ENCODE assay signal across 2 cellular contexts in the genomic region with DNA sequence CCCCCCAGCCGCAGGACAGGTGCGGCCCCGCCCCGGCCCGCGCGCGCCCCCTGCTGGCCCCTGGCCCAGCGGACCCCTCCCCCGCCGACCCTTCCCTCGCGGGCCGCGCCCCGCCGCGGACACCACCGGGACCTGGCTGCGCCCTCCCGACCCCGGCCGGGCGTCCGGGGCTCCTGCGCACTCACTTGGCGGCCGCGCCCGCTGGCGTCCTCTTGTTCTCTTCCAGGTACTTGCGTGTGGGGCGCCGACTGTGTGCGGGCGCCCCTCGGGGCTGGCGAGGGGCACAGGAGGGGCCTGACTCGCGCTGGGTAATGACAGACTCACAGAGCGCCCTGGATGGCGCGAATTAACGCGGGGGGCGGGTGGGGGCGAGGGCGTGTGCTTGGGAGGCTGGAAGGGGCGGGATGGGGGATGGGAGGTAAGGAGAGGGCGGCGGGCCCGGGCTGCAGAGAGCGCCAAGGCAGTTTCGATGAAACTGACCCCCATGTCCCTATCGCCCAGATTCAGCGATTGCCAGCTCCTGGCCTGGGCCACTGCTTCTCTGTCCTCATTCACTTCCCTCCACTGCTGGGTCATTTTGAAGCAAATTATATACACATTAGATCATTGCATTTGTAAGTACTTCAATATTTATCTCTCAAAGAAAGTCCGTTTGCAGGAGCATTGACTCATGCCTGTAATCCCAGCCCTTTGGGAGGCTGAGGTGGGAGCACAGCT.
A peak's percentile ranks its signal among the peaks of the same experiment; 100 is the strongest.
TF ChIP-seq lines count a peak whose summit lies in the region.

No MANE protein-coding gene starts in this region.

TF ChIP-seq in SK-N-SH, 30 proteins besides CTCF, POLR2A, EP300 and RAD21:
- peak; percentile 25 for TF ChIP-seq CHD2 (IDR thresholded peaks at IDR 0.05; ENCODE audit: low read length, partially characterized antibody)
- TF ChIP-seq, protein P1, sequence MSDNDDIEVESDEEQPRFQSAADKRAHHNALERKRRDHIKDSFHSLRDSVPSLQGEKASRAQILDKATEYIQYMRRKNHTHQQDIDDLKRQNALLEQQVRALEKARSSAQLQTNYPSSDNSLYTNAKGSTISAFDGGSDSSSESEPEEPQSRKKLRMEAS (IDR thresholded peaks at IDR 0.05; ENCODE audit: low read depth), result peak; percentile 2; the same call in 1 of the 2 replicates
- no peak for TF ChIP-seq JUND (IDR thresholded peaks at IDR 0.05)
- TF ChIP-seq RFX5 (IDR thresholded peaks at IDR 0.05; ENCODE audit: low read length), result no peak
- TF ChIP-seq RCOR1 (IDR thresholded peaks at IDR 0.05; ENCODE audit: low read length), result no peak
- no peak for TF ChIP-seq NFIC (IDR thresholded peaks at IDR 0.05; ENCODE audit: borderline replicate concordance)
- TF ChIP-seq SIN3A (IDR thresholded peaks at IDR 0.05; ENCODE audit: borderline replicate concordance, low read depth, low read length), result no peak; the same call in 1 of the 2 replicates
- no peak for TF ChIP-seq POLR2AphosphoS5 (IDR thresholded peaks at IDR 0.05; ENCODE audit: low read depth, low read length)
- TF ChIP-seq SMC3 (IDR thresholded peaks at IDR 0.05; ENCODE audit: low read depth, low read length), result no peak
- TF ChIP-seq TCF12 (IDR thresholded peaks at IDR 0.05), result no peak
- TF ChIP-seq FOSL2 (IDR thresholded peaks at IDR 0.05; ENCODE audit: borderline replicate concordance, low read depth), result no peak
- TF ChIP-seq, protein P2, sequence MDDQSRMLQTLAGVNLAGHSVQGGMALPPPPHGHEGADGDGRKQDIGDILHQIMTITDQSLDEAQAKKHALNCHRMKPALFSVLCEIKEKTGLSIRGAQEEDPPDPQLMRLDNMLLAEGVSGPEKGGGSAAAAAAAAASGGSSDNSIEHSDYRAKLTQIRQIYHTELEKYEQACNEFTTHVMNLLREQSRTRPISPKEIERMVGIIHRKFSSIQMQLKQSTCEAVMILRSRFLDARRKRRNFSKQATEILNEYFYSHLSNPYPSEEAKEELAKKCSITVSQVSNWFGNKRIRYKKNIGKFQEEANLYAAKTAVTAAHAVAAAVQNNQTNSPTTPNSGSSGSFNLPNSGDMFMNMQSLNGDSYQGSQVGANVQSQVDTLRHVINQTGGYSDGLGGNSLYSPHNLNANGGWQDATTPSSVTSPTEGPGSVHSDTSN (IDR thresholded peaks at IDR 0.05), result no peak
- no peak for TF ChIP-seq ELF1 (IDR thresholded peaks at IDR 0.05)

TF ChIP-seq in K562, 482 proteins besides CTCF, POLR2A, EP300 and RAD21 (continues in another document):
- TF ChIP-seq HLTF (IDR thresholded peaks at IDR 0.05) (no peak), ZKSCAN3 (CRISPR knock-in tag; IDR thresholded peaks at IDR 0.05) (no peak), NEUROD1 (IDR thresholded peaks at IDR 0.05; ENCODE audit: borderline replicate concordance, low read depth, low read length, partially characterized antibody) (no peak), RB1 (IDR thresholded peaks at IDR 0.05; ENCODE audit: low read depth) (peak; percentile 85), ZBTB7A (IDR thresholded peaks at IDR 0.05; ENCODE audit: borderline replicate concordance, control insufficient read depth, low read depth, low read length) (peak; percentile 98), TCF15 (CRISPR knock-in tag; IDR thresholded peaks at IDR 0.05) (no peak), TBP (optimal IDR thresholded peaks at IDR 0.05; ENCODE audit: low read depth, low read length) (no peak), TAF1 (IDR thresholded peaks at IDR 0.05; ENCODE audit: control insufficient read depth, extremely low read depth, insufficient read depth, low read length, severe bottlenecking) (no peak), GATA2 (CRISPR knock-in tag; IDR thresholded peaks at IDR 0.05) (no peak), CBFB (CRISPR knock-in tag; IDR thresholded peaks at IDR 0.05) (no peak), MXI1 (IDR thresholded peaks at IDR 0.05; ENCODE audit: low read depth, low read length) (no peak), GATAD2A (IDR thresholded peaks at IDR 0.05) (no peak), ATF2 (CRISPR knock-in tag; IDR thresholded peaks at IDR 0.05) (no peak), ATF7 (IDR thresholded peaks at IDR 0.05) (peak; percentile 12; the same call in 1 of the 2 replicates), ZNF780A (CRISPR knock-in tag; IDR thresholded peaks at IDR 0.05) (no peak), ZNF143 (CRISPR knock-in tag; IDR thresholded peaks at IDR 0.05) (no peak), NR3C1 (CRISPR knock-in tag; IDR thresholded peaks at IDR 0.05) (no peak), ARID1B (IDR thresholded peaks at IDR 0.05) (no peak), MIER1 (IDR thresholded peaks at IDR 0.05; ENCODE audit: low read depth) (no peak), PHB (CRISPR knock-in tag; IDR thresholded peaks at IDR 0.05) (no peak), CREB1 (IDR thresholded peaks at IDR 0.05) (peak; percentile 77; the same call in 1 of the 2 replicates), CREB1 (CRISPR knock-in tag; IDR thresholded peaks at IDR 0.05) (peak; percentile 40; the same call in 1 of the 2 replicates), KAT7 (CRISPR knock-in tag; IDR thresholded peaks at IDR 0.05; ENCODE audit: borderline replicate concordance) (no peak), SIN3A (IDR thresholded peaks at IDR 0.05; ENCODE audit: borderline replicate concordance in 2 of 2, control insufficient read depth in 1 of 2, low read depth in 2 of 2, low read length in 2 of 2) (peak in 1 of 2 experiments; percentile 38; a peak in 1 of 4 replicates), NFE2L1 (tag; IDR thresholded peaks at IDR 0.05; ENCODE audit: borderline replicate concordance, low read depth) (no peak), RBBP5 (IDR thresholded peaks at IDR 0.05; ENCODE audit: borderline replicate concordance, insufficient read depth, low read length, poor library complexity, severe bottlenecking) (no peak), TEAD1 (CRISPR knock-in tag; IDR thresholded peaks at IDR 0.05) (no peak), TGIF2 (CRISPR knock-in tag; IDR thresholded peaks at IDR 0.05) (no peak), SRF (CRISPR knock-in tag; IDR thresholded peaks at IDR 0.05) (no peak), MCM2 (IDR thresholded peaks at IDR 0.05; ENCODE audit: low read depth) (no peak), ZNF586 (CRISPR knock-in tag; conservative IDR thresholded peaks at IDR 0.05) (no peak), MAZ (CRISPR knock-in tag; conservative IDR thresholded peaks at IDR 0.05 in 1 of 2, IDR thresholded peaks at IDR 0.05 in 1 of 2) (peak in 1 of 2 experiments; percentile 66; a peak in 1 of 4 replicates), PHF20 (IDR thresholded peaks at IDR 0.05; ENCODE audit: partially characterized antibody) (peak; percentile 27), NFXL1 (CRISPR knock-in tag; IDR thresholded peaks at IDR 0.05) (no peak), ADNP (tag; IDR thresholded peaks at IDR 0.05) (no peak)
- TF ChIP-seq, protein P3, sequence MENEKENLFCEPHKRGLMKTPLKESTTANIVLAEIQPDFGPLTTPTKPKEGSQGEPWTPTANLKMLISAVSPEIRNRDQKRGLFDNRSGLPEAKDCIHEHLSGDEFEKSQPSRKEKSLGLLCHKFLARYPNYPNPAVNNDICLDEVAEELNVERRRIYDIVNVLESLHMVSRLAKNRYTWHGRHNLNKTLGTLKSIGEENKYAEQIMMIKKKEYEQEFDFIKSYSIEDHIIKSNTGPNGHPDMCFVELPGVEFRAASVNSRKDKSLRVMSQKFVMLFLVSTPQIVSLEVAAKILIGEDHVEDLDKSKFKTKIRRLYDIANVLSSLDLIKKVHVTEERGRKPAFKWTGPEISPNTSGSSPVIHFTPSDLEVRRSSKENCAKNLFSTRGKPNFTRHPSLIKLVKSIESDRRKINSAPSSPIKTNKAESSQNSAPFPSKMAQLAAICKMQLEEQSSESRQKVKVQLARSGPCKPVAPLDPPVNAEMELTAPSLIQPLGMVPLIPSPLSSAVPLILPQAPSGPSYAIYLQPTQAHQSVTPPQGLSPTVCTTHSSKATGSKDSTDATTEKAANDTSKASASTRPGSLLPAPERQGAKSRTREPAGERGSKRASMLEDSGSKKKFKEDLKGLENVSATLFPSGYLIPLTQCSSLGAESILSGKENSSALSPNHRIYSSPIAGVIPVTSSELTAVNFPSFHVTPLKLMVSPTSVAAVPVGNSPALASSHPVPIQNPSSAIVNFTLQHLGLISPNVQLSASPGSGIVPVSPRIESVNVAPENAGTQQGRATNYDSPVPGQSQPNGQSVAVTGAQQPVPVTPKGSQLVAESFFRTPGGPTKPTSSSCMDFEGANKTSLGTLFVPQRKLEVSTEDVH (IDR thresholded peaks at IDR 0.05; ENCODE audit: low read depth, partially characterized antibody), result no peak
- TF ChIP-seq, protein P4, sequence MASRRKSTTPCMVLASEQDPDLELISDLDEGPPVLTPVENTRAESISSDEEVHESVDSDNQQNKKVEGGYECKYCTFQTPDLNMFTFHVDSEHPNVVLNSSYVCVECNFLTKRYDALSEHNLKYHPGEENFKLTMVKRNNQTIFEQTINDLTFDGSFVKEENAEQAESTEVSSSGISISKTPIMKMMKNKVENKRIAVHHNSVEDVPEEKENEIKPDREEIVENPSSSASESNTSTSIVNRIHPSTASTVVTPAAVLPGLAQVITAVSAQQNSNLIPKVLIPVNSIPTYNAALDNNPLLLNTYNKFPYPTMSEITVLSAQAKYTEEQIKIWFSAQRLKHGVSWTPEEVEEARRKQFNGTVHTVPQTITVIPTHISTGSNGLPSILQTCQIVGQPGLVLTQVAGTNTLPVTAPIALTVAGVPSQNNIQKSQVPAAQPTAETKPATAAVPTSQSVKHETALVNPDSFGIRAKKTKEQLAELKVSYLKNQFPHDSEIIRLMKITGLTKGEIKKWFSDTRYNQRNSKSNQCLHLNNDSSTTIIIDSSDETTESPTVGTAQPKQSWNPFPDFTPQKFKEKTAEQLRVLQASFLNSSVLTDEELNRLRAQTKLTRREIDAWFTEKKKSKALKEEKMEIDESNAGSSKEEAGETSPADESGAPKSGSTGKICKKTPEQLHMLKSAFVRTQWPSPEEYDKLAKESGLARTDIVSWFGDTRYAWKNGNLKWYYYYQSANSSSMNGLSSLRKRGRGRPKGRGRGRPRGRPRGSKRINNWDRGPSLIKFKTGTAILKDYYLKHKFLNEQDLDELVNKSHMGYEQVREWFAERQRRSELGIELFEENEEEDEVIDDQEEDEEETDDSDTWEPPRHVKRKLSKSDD (conservative IDR thresholded peaks at IDR 0.05; ENCODE audit: low read length), result no peak
- TF ChIP-seq, protein P5, sequence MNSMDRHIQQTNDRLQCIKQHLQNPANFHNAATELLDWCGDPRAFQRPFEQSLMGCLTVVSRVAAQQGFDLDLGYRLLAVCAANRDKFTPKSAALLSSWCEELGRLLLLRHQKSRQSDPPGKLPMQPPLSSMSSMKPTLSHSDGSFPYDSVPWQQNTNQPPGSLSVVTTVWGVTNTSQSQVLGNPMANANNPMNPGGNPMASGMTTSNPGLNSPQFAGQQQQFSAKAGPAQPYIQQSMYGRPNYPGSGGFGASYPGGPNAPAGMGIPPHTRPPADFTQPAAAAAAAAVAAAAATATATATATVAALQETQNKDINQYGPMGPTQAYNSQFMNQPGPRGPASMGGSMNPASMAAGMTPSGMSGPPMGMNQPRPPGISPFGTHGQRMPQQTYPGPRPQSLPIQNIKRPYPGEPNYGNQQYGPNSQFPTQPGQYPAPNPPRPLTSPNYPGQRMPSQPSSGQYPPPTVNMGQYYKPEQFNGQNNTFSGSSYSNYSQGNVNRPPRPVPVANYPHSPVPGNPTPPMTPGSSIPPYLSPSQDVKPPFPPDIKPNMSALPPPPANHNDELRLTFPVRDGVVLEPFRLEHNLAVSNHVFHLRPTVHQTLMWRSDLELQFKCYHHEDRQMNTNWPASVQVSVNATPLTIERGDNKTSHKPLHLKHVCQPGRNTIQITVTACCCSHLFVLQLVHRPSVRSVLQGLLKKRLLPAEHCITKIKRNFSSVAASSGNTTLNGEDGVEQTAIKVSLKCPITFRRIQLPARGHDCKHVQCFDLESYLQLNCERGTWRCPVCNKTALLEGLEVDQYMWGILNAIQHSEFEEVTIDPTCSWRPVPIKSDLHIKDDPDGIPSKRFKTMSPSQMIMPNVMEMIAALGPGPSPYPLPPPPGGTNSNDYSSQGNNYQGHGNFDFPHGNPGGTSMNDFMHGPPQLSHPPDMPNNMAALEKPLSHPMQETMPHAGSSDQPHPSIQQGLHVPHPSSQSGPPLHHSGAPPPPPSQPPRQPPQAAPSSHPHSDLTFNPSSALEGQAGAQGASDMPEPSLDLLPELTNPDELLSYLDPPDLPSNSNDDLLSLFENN (IDR thresholded peaks at IDR 0.05; ENCODE audit: low read depth in 2 of 2, low read length in 2 of 2), result no peak
- TF ChIP-seq, protein P6, sequence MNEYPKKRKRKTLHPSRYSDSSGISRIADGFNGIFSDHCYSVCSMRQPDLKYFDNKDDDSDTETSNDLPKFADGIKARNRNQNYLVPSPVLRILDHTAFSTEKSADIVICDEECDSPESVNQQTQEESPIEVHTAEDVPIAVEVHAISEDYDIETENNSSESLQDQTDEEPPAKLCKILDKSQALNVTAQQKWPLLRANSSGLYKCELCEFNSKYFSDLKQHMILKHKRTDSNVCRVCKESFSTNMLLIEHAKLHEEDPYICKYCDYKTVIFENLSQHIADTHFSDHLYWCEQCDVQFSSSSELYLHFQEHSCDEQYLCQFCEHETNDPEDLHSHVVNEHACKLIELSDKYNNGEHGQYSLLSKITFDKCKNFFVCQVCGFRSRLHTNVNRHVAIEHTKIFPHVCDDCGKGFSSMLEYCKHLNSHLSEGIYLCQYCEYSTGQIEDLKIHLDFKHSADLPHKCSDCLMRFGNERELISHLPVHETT (CRISPR knock-in tag; conservative IDR thresholded peaks at IDR 0.05 in 1 of 2, IDR thresholded peaks at IDR 0.05 in 1 of 2), result no peak
- TF ChIP-seq, protein P7, sequence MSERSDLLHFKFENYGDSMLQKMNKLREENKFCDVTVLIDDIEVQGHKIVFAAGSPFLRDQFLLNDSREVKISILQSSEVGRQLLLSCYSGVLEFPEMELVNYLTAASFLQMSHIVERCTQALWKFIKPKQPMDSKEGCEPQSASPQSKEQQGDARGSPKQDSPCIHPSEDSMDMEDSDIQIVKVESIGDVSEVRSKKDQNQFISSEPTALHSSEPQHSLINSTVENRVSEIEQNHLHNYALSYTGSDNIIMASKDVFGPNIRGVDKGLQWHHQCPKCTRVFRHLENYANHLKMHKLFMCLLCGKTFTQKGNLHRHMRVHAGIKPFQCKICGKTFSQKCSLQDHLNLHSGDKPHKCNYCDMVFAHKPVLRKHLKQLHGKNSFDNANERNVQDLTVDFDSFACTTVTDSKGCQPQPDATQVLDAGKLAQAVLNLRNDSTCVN (CRISPR knock-in tag; IDR thresholded peaks at IDR 0.05), result no peak
